ENCODE assay signal across 8 cellular contexts in genomic region chrX:130902783-130903613, GRCh38. TPM values are rescaled to one million over a fixed set of nuclear protein-coding genes. Genes with fewer than 3 reads are reported as not detected.
DNase-seq lines count a peak whose midpoint lies in the region; ATAC-seq and TF ChIP-seq lines count a peak whose summit lies in the region.

Gene ENOX2, minus strand, starts transcription at chrX:130903209. Its CDS starts 199,993 bp downstream, at chrX:130703216.

- H3K36me3 Mint-ChIP-seq in activated naive CD8-positive, alpha-beta T cell: peaks cover 6% of the 10 kb centered on the region

- peak within 1 kb of the TSS; percentile 72 for H3K27ac Mint-ChIP-seq in activated naive CD8-positive, alpha-beta T cell

- peak; percentile 97 for ATAC-seq in HG02623 (IDR thresholded peaks at IDR 0.05; ENCODE audit: unreplicated experiment)

- H3K36me3 ChIP-seq in ovary (no peaks in the 10 kb centered on the region), thyroid gland (no peaks in the 10 kb centered on the region)

- H3K27me3 ChIP-seq in ovary (no peaks in the 10 kb centered on the region), thyroid gland (no peaks in the 10 kb centered on the region)

- H3K9me3 ChIP-seq in ovary (no peaks in the 10 kb centered on the region), thyroid gland (no peaks in the 10 kb centered on the region)

- TF ChIP-seq POLR2A in ovary (IDR thresholded peaks at IDR 0.05) (peak; percentile 64), thyroid gland (IDR thresholded peaks at IDR 0.05) (peak in 1 of 2 donors; percentile 73)

- CTCF ChIA-PET in GM10248 (lab: Yijun Ruan, JAX): interaction anchor here (1.4 to 1.9 kb wide), 3 partner anchors 11 to 363 kb away, joined by 3 to 13 read pairs (median 8); no protein-coding TSS in a partner anchor

- no peak within 1 kb of the TSS for H3K4me3 Mint-ChIP-seq in activated naive CD8-positive, alpha-beta T cell

- H3K4me3 ChIP-seq in ovary: peak within 1 kb of the TSS; percentile 53
- peak within 1 kb of the TSS in 2 of 3 donors; percentile 38 to 71 for H3K4me3 ChIP-seq in thyroid gland (replicated peaks in 1 of 3)

- TF ChIP-seq EP300 in ovary (IDR thresholded peaks at IDR 0.05): no peak

- peak within 1 kb of the TSS in 1 of 2 donors; percentile 81 for H3K27ac ChIP-seq in ovary
- H3K27ac ChIP-seq in thyroid gland: peak within 1 kb of the TSS in 1 of 3 donors; percentile 65

- POLR2A ChIA-PET in GM10248 (lab: Yijun Ruan, JAX): interaction anchor here (0.6 kb wide), 1 partner anchor 126 kb away, joined by 3 read pairs; no protein-coding TSS in a partner anchor

- intact Hi-C loops in head of caudate nucleus (cut with DNase I) (loop anchor here (5.0 kb wide), 1 partner anchor 501 kb away; the partner anchor contains the start of gene RBMX2), ovary (cut with DNase I) (no loop called here), thyroid gland (cut with DNase I) (no loop called here)

- H3K9me3 Mint-ChIP-seq in activated naive CD8-positive, alpha-beta T cell (ENCODE audit: low read depth): no peaks in the 10 kb centered on the region

- 27 to 34% (median 31%) methylated on average over 49 to 50 of the region's 50 CpGs for WGBS in ovary, 3 donors
- WGBS in thyroid gland, 2 donors: 0 to 1% methylated on average over 17 to 18 of the region's 50 CpGs

- no peak for TF ChIP-seq CTCF in GM10248 (IDR thresholded peaks at IDR 0.05; ENCODE audit: control extremely low read depth, extremely low read depth, low read depth, missing control alignments)
- no peak for TF ChIP-seq CTCF in ovary (IDR thresholded peaks at IDR 0.05)
- TF ChIP-seq CTCF in thyroid gland (IDR thresholded peaks at IDR 0.05): peak in 2 of 6 experiments; percentile 35 to 36

- H3K4me1 ChIP-seq in ovary (ENCODE audit: insufficient read depth) (no peaks in the 10 kb centered on the region), thyroid gland (no peaks in the 10 kb centered on the region)

- DNase-seq in GM10248 (ENCODE audit: extremely low spot score) (peak; percentile 81), NCI-H1105 (lab: John Stamatoyannopoulos, UW) (peak; percentile 90), SKM-1 treated with dmso at 0.1 percent for 144 hours (lab: John Stamatoyannopoulos, UW; ENCODE audit: unreplicated experiment) (peak; percentile 92), head of caudate nucleus (peak; percentile 83 to 98 (median 95)), ovary (peak; percentile 86 to 91 (median 88)), thyroid gland (peak; percentile 93)

- H3K27me3 Mint-ChIP-seq in activated naive CD8-positive, alpha-beta T cell: no peaks in the 10 kb centered on the region

- peaks cover 8% of the 10 kb centered on the region for H3K4me1 Mint-ChIP-seq in activated naive CD8-positive, alpha-beta T cell (ENCODE audit: low read depth)

RNA-seq across cellular contexts. Expression of gene ENOX2, which starts in this region (rescaled TPM):
- total RNA-seq in ovary (10 to 100 TPM in 5 of 7 donors, 1 to 10 TPM in 2; 5.4 to 15.2 (median 13.1) TPM), thyroid gland (10 to 100 TPM; 11.8 to 25.2 (median 20.1) TPM)
- 10 to 100 TPM in 1 of 2 donors, 1 to 10 TPM in 1; 5.4 to 17.8 TPM for polyA plus RNA-seq in ovary
